1 cellular context compared by ENCODE assay signal in genomic region chr6:137862419-137863125, GRCh38.
TF ChIP-seq lines count a peak whose summit lies in the region.

No MANE protein-coding gene starts in this region.

TF ChIP-seq in GM12878, 131 proteins besides CTCF, POLR2A, EP300 and RAD21:
- TF ChIP-seq PAX5 (IDR thresholded peaks at IDR 0.05; ENCODE audit: borderline replicate concordance, low read depth, low read length), result no peak
- no peak for TF ChIP-seq PRDM15 (CRISPR knock-in tag; IDR thresholded peaks at IDR 0.05)
- no peak for TF ChIP-seq NFYA (IDR thresholded peaks at IDR 0.05; ENCODE audit: borderline replicate concordance, low read depth, low read length)
- no peak for TF ChIP-seq SIX5 (IDR thresholded peaks at IDR 0.05; ENCODE audit: low read depth, low read length, severe bottlenecking)
- TF ChIP-seq IRF5 (IDR thresholded peaks at IDR 0.05; ENCODE audit: borderline replicate concordance), result no peak
- no peak for TF ChIP-seq KLF5 (IDR thresholded peaks at IDR 0.05; ENCODE audit: partially characterized antibody)
- no peak for TF ChIP-seq ZSCAN29 (IDR thresholded peaks at IDR 0.05)
- no peak for TF ChIP-seq NR2F1 (conservative IDR thresholded peaks at IDR 0.05)
- no peak for TF ChIP-seq BHLHE40 (IDR thresholded peaks at IDR 0.05; ENCODE audit: borderline replicate concordance in 1 of 2, low read depth in 2 of 2, low read length in 1 of 2)
- no peak for TF ChIP-seq ZBED1 (IDR thresholded peaks at IDR 0.05; ENCODE audit: borderline replicate concordance)
